Comparison of ENCODE assay signal across 15 cellular contexts in genomic region chr4:183823394-183823793, GRCh38.
DNase-seq lines count a peak whose midpoint lies in the region; ATAC-seq and TF ChIP-seq lines count a peak whose summit lies in the region.
"Had no signal": no experiment of that assay in that cellular context is flagged by ENCODE, and none has a peak within 500 bp of the region (broad histone marks: within the 10 kb centered on the region; RNA-seq: fewer than 3 reads in every experiment).

No MANE protein-coding gene starts in this region.

- no peaks in the 10 kb centered on the region for H3K9me3 ChIP-seq in MG63
- no peaks in the 10 kb centered on the region for H3K9me3 ChIP-seq in esophagus (ENCODE audit: control insufficient read depth in 2 of 2, insufficient read depth in 1 of 2, low read depth in 1 of 2, low read length in 1 of 2)
- H3K9me3 ChIP-seq in lower lobe of right lung: no peaks in the 10 kb centered on the region
- H3K9me3 ChIP-seq in suprapubic skin: no peaks in the 10 kb centered on the region

- peaks cover 0 to 8% of the 10 kb centered on the region in 2 donors for H3K4me1 ChIP-seq in esophagus (ENCODE audit: control insufficient read depth in 2 of 2, insufficient read depth in 2 of 2, low read length in 1 of 2)
- peaks cover 9% of the 10 kb centered on the region for H3K4me1 ChIP-seq in lower lobe of right lung
- H3K4me1 ChIP-seq in suprapubic skin: peaks cover 19% of the 10 kb centered on the region
- H3K4me1 ChIP-seq: BLaER1 had no signal

- H3K27me3 ChIP-seq in MG63 (no peaks in the 10 kb centered on the region), esophagus (ENCODE audit: control insufficient read depth in 1 of 2, insufficient read depth in 2 of 2, low read length in 2 of 2) (no peaks in the 10 kb centered on the region), lower lobe of right lung (ENCODE audit: low read depth) (no peaks in the 10 kb centered on the region), suprapubic skin (no peaks in the 10 kb centered on the region)
- H3K27me3 ChIP-seq: BLaER1 had no signal

- WGBS in esophagus, 2 donors: 37 to 66% methylated on average over 6 of the region's 6 CpGs
- 18% methylated on average over 5 of the region's 6 CpGs for WGBS in suprapubic skin

- intact Hi-C loops in lower lobe of right lung (cut with DNase I): no loop called here

- TF ChIP-seq EP300 in suprapubic skin (IDR thresholded peaks at IDR 0.05): no peak

- peak; percentile 17 for DNase-seq in AG09309 (ENCODE audit: low read depth)
- peak; percentile 78 for DNase-seq in MG63
- no peak for DNase-seq in lower lobe of right lung
- no peak for DNase-seq in HUDEP-2 (lab: John Stamatoyannopoulos, UW; ENCODE audit: unreplicated experiment in 76 of 76)
- DNase-seq in retina: no peak
- no peak for DNase-seq in suprapubic skin (ENCODE audit: low spot score in 2 of 2)
- DNase-seq: activated CD4-positive, alpha-beta T cell treated with anti-CD3 and anti-CD28 coated beads for 48 hours; activated naive CD4-positive, alpha-beta T cell; effector memory CD4-positive, alpha-beta T cell; NCI-H187 treated with DMSO at 0.1 percent for 48 hours; small intestine had no signal

- ATAC-seq in lower lobe of right lung: peak; percentile 55 to 57
- ATAC-seq in GM21723 (IDR thresholded peaks at IDR 0.05; ENCODE audit: unreplicated experiment): no peak
- ATAC-seq: GM12878 had no signal

- no peak for TF ChIP-seq POLR2A in suprapubic skin (IDR thresholded peaks at IDR 0.05)

- H3K4me3 ChIP-seq in AG09309 (ENCODE audit: control insufficient read depth, low read depth, low read length) (no peak overlapping the region), MG63 (no peak overlapping the region), esophagus (ENCODE audit: low read depth in 1 of 2, low read length in 2 of 2) (no peak overlapping the region), lower lobe of right lung (no peak overlapping the region), suprapubic skin (no peak overlapping the region)
- H3K4me3 ChIP-seq: BLaER1, GM12878 had no signal

- H3K36me3 ChIP-seq in MG63: no peaks in the 10 kb centered on the region
- H3K36me3 ChIP-seq in esophagus (ENCODE audit: control insufficient read depth in 2 of 2, insufficient read depth in 2 of 2, low read length in 1 of 2): no peaks in the 10 kb centered on the region
- H3K36me3 ChIP-seq in lower lobe of right lung: no peaks in the 10 kb centered on the region
- no peaks in the 10 kb centered on the region for H3K36me3 ChIP-seq in suprapubic skin
- H3K36me3 ChIP-seq: BLaER1 had no signal

- H3K27ac ChIP-seq in esophagus (ENCODE audit: low read depth in 2 of 2, low read length in 1 of 2) (peak overlapping the region; percentile 58 to 76), lower lobe of right lung (no peak overlapping the region), suprapubic skin (no peak overlapping the region)
- H3K27ac ChIP-seq: BLaER1 had no signal

- TF ChIP-seq CTCF in AG09309 (IDR thresholded peaks at IDR 0.05; ENCODE audit: control insufficient read depth, insufficient read depth, low read depth, low read length, missing control alignments) (no peak), lower lobe of right lung (IDR thresholded peaks at IDR 0.05) (no peak), suprapubic skin (IDR thresholded peaks at IDR 0.05) (no peak)

Comparison
In these comparisons a context has a peak if more than half of its experiments do, and no peak if none do; other contexts are left out.
1. DNase-seq: peak in AG09309 (single experiment) and MG63 (single experiment); none in lower lobe of right lung (single experiment), HUDEP-2 (0 of 76), retina (single experiment) and suprapubic skin (0 of 2).
2. H3K27ac ChIP-seq: peak in esophagus (2 of 2); none in lower lobe of right lung (single experiment) and suprapubic skin (single experiment).